Comparison of ENCODE assay signal across 8 cellular contexts in the genomic region with DNA sequence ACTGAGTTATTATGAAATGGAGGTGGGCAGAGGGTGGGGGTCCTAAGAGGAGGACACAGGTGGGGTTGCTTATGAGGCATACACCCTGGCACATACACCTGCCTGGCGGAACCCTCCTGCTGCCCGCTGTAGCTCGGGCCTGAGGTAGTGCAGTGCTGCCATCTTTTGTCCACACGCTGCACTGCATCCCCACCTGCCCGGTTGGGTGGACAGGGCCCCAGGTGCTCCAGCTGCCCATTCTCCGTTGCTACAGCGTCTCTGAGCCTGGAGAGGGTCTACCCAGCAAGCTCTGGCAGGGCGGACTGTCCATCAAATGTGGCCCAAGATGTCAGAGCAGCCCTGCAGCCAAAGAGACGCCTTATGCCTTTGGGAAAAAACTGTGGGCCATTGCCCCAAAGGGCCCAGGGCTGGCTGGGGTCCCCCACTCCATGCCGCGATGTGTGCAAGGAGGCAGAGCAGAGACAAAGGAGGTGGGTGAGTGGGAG.
DNase-seq lines count a peak whose midpoint lies in the region; ATAC-seq, FAIRE-seq and TF ChIP-seq lines count a peak whose summit lies in the region.

No MANE protein-coding gene starts in this region.

- no peak overlapping the region for H3K4me3 ChIP-seq in K562

- H3K4me3 Mint-ChIP-seq in CD14-positive monocyte = no peak overlapping the region

- no peaks in the 10 kb centered on the region for H3K36me3 ChIP-seq in K562 (ENCODE audit: control insufficient read depth, insufficient read depth, low read length)

- H3K9ac ChIP-seq in K562 (ENCODE audit: insufficient read depth in 1 of 2, low read depth in 2 of 2, low read length in 2 of 2) = no peak overlapping the region

- no peaks in the 10 kb centered on the region for H3K9me1 ChIP-seq in K562 (ENCODE audit: control insufficient read depth, insufficient read depth, low read length)

- peak; percentile 43 to 77 for TF ChIP-seq RAD21 in K562 (CRISPR knock-in tag; conservative IDR thresholded peaks at IDR 0.05 in 1 of 2, IDR thresholded peaks at IDR 0.05 in 1 of 2)

- H3K9me3 ChIP-seq in K562 (replicated peaks; ENCODE audit: control insufficient read depth, insufficient read depth, low read depth, low read length) = no peaks in the 10 kb centered on the region

- H3K4me1 Mint-ChIP-seq in CD14-positive monocyte = no peaks in the 10 kb centered on the region

- TF ChIP-seq EP300 in K562 (IDR thresholded peaks at IDR 0.05; ENCODE audit: low read length) = no peak

- peaks cover 10% of the 10 kb centered on the region; the same call in 1 of the 2 replicates for H4K20me1 ChIP-seq in K562 (replicated peaks; ENCODE audit: control insufficient read depth, insufficient read depth, low read length)

- no TSS peak for BruUV-seq in K562 (replicated peaks; lab: Mats Ljungman, UMichigan)

- peaks cover 0 to 2% (median 0%) of the 10 kb centered on the region in 7 donors for H3K9me3 Mint-ChIP-seq in CD14-positive monocyte

- no peak overlapping the region for H2AFZ ChIP-seq in K562 (ENCODE audit: low read depth, low read length)

- intact Hi-C loops in CD14-positive monocyte (cut with micrococcal nuclease) (no loop called here), K562 (cut with micrococcal nuclease) (loop anchor here (1.0 to 10.0 kb wide), 4 partner anchors 51 to 287 kb away; no protein-coding TSS in a partner anchor)

- TF ChIP-seq POLR2A in K562 (conservative IDR thresholded peaks at IDR 0.05) = no peak

- H3K36me3 Mint-ChIP-seq in CD14-positive monocyte = no peaks in the 10 kb centered on the region

- WGBS in K562 (ENCODE audit: insufficient coverage, low coverage, missing lambda C conversion rate) = under 1% methylated on average over 11 of the region's 11 CpGs

- H3K79me2 ChIP-seq in K562 (ENCODE audit: control insufficient read depth, insufficient read depth, low read length) = no peaks in the 10 kb centered on the region

- no peak overlapping the region for H3K27ac ChIP-seq in K562 (ENCODE audit: extremely low read depth, low read depth, low read length)

- CTCF ChIA-PET in K562 (lab: Yijun Ruan, JAX; ENCODE audit: low intra/inter-chr PET ratio) = interaction anchor here (1.2 kb wide), 1 partner anchor 128 kb away, joined by 4 read pairs; no protein-coding TSS in a partner anchor

- H3K4me1 ChIP-seq in K562 (replicated peaks in 1 of 2; ENCODE audit: control insufficient read depth in 2 of 2, insufficient read depth in 2 of 2, low read length in 2 of 2) = no peaks in the 10 kb centered on the region

- peak; percentile 40 for TF ChIP-seq CTCF in CD14-positive monocyte (IDR thresholded peaks at IDR 0.05)
- peak; percentile 76 to 87 (median 77) for TF ChIP-seq CTCF in K562 (IDR thresholded peaks at IDR 0.05 in 2 of 3, conservative IDR thresholded peaks at IDR 0.05 in 1 of 3; ENCODE audit: insufficient read depth in 2 of 3, low read depth in 1 of 3, low read length in 3 of 3)

- ATAC-seq in K562 (peak; percentile 95), GM21515 (IDR thresholded peaks at IDR 0.05; ENCODE audit: unreplicated experiment) (no peak), HG02938 (IDR thresholded peaks at IDR 0.05; ENCODE audit: unreplicated experiment) (no peak)

- FAIRE-seq in K562 (lab: Jason Lieb, UNC) = peak; percentile 70
- FAIRE-seq in RCC 7860 (lab: Jason Lieb, UNC) = no peak

- POLR2A ChIA-PET in K562 (lab: Yijun Ruan, JAX) = no interaction called here

- no peak overlapping the region for H3K27ac Mint-ChIP-seq in CD14-positive monocyte

- H3K27me3 Mint-ChIP-seq in CD14-positive monocyte (ENCODE audit: low read depth in 3 of 3) = peaks cover 0 to 3% (median 2%) of the 10 kb centered on the region in 3 donors

- peaks cover 0 to 9% of the 10 kb centered on the region in 2 experiments; a peak in 2 of 5 replicates for H3K27me3 ChIP-seq in K562 (ENCODE audit: control insufficient read depth in 2 of 2, insufficient read depth in 2 of 2, low read length in 2 of 2)

- in situ Hi-C loops in K562 (cut with MboI) = no loop called here

- DNase-seq in CD14-positive monocyte (ENCODE audit: low spot score) (no peak), GM19240 (ENCODE audit: insufficient read length, low spot score) (peak; percentile 45), NCI-H345 (lab: John Stamatoyannopoulos, UW) (peak; percentile 68), K562 (ENCODE audit: extremely low read depth in 1 of 4, low spot score in 3 of 4) (peak; percentile 38 to 72 (median 44)), left kidney (ENCODE audit: low read depth, low spot score) (peak; percentile 80), RCC 7860 (ENCODE audit: low spot score) (no peak)

- no peak overlapping the region for H3K4me2 ChIP-seq in K562 (ENCODE audit: insufficient read depth, low read length)

TF ChIP-seq in K562, 482 proteins besides CTCF, POLR2A, EP300 and RAD21:
- TF ChIP-seq, protein P1, sequence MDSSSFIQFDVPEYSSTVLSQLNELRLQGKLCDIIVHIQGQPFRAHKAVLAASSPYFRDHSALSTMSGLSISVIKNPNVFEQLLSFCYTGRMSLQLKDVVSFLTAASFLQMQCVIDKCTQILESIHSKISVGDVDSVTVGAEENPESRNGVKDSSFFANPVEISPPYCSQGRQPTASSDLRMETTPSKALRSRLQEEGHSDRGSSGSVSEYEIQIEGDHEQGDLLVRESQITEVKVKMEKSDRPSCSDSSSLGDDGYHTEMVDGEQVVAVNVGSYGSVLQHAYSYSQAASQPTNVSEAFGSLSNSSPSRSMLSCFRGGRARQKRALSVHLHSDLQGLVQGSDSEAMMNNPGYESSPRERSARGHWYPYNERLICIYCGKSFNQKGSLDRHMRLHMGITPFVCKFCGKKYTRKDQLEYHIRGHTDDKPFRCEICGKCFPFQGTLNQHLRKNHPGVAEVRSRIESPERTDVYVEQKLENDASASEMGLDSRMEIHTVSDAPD (CRISPR knock-in tag; IDR thresholded peaks at IDR 0.05) = no peak
- TF ChIP-seq CC2D1A (IDR thresholded peaks at IDR 0.05) (0 out of 2 replicates have a peak, but pooled peaks have one; percentile 16), ZNF253 (CRISPR knock-in tag; conservative IDR thresholded peaks at IDR 0.05) (no peak), MCM2 (IDR thresholded peaks at IDR 0.05; ENCODE audit: low read depth) (no peak), KLF16 (IDR thresholded peaks at IDR 0.05) (no peak), RBM14 (IDR thresholded peaks at IDR 0.05; ENCODE audit: borderline replicate concordance, insufficient read depth, low read depth, low read length) (no peak), SMC3 (conservative IDR thresholded peaks at IDR 0.05; ENCODE audit: insufficient read depth, low read depth, low read length) (peak; percentile 51; the same call in 1 of the 2 replicates), NFIC (IDR thresholded peaks at IDR 0.05) (no peak), IFI16 (CRISPR knock-in tag; IDR thresholded peaks at IDR 0.05) (no peak), HMG20A (CRISPR knock-in tag; conservative IDR thresholded peaks at IDR 0.05) (no peak), NFE2 (IDR thresholded peaks at IDR 0.05; ENCODE audit: low read depth) (no peak), ZNF133 (CRISPR knock-in tag; IDR thresholded peaks at IDR 0.05) (no peak), ZNF384 (IDR thresholded peaks at IDR 0.05; ENCODE audit: low read depth, low read length) (no peak), MCM5 (IDR thresholded peaks at IDR 0.05; ENCODE audit: low read depth) (no peak), RB1 (IDR thresholded peaks at IDR 0.05; ENCODE audit: low read depth) (0 out of 2 replicates have a peak, but pooled peaks have one; percentile 22), ZNF121 (CRISPR knock-in tag; conservative IDR thresholded peaks at IDR 0.05) (no peak), ZNF408 (CRISPR knock-in tag; IDR thresholded peaks at IDR 0.05; ENCODE audit: low read depth) (no peak), FOXA1 (IDR thresholded peaks at IDR 0.05; ENCODE audit: borderline replicate concordance) (no peak)
- TF ChIP-seq, protein P2, sequence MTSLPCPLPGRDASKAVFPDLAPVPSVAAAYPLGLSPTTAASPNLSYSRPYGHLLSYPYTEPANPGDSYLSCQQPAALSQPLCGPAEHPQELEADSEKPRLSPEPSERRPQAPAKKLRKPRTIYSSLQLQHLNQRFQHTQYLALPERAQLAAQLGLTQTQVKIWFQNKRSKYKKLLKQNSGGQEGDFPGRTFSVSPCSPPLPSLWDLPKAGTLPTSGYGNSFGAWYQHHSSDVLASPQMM (CRISPR knock-in tag; IDR thresholded peaks at IDR 0.05) = no peak

Comparison
In these comparisons a context has a peak if more than half of its experiments do, and no peak if none do; other contexts are left out.
1. DNase-seq: peak in GM19240 (single experiment), NCI-H345 (single experiment), K562 (4 of 4) and left kidney (single experiment); none in CD14-positive monocyte (single experiment) and RCC 7860 (single experiment).